In genomic region chr6:30672445-30673253, GRCh38 we compare ENCODE assay signal across 8 cellular contexts. TPM values are rescaled to one million over a fixed set of nuclear protein-coding genes. Genes with fewer than 3 reads are reported as not detected.
A peak's percentile ranks its signal among the peaks of the same experiment; 100 is the strongest.
DNase-seq lines count a peak whose midpoint lies in the region; ATAC-seq and TF ChIP-seq lines count a peak whose summit lies in the region.

Gene DHX16 (minus strand): TSS chr6:30673006. CDS start chr6:30672841, 165 bp downstream.

- H3K9me3 Mint-ChIP-seq in activated naive CD8-positive, alpha-beta T cell (ENCODE audit: low read depth) = no peaks in the 10 kb centered on the region
- H3K9me3 Mint-ChIP-seq in glutamatergic neuron (ENCODE audit: unreplicated experiment) = peaks cover 7% of the 10 kb centered on the region

- H3K27me3 Mint-ChIP-seq in activated naive CD8-positive, alpha-beta T cell = no peaks in the 10 kb centered on the region
- peaks cover 4% of the 10 kb centered on the region for H3K27me3 Mint-ChIP-seq in glutamatergic neuron (ENCODE audit: unreplicated experiment)

- H3K4me1 ChIP-seq in osteoblast (ENCODE audit: insufficient read depth, low read length) (peaks cover 10% of the 10 kb centered on the region), thoracic aorta (ENCODE audit: control insufficient read depth in 1 of 2, low read depth in 2 of 2) (peaks cover 9 to 22% of the 10 kb centered on the region in 2 donors)

- peak within 1 kb of the TSS; percentile 83 for H3K4me3 Mint-ChIP-seq in activated naive CD8-positive, alpha-beta T cell
- H3K4me3 Mint-ChIP-seq in glutamatergic neuron (ENCODE audit: unreplicated experiment) = peak within 1 kb of the TSS; percentile 74

- H3K36me3 Mint-ChIP-seq in activated naive CD8-positive, alpha-beta T cell = peaks cover 7% of the 10 kb centered on the region
- H3K36me3 Mint-ChIP-seq in glutamatergic neuron (ENCODE audit: unreplicated experiment) = peaks cover 6% of the 10 kb centered on the region

- H3K36me3 ChIP-seq in osteoblast (ENCODE audit: insufficient read depth, low read length) (peaks cover 37% of the 10 kb centered on the region), thoracic aorta (peaks cover 31% of the 10 kb centered on the region)

- peaks cover 36% of the 10 kb centered on the region for H3K4me1 Mint-ChIP-seq in activated naive CD8-positive, alpha-beta T cell (ENCODE audit: low read depth)
- peaks cover 6% of the 10 kb centered on the region for H3K4me1 Mint-ChIP-seq in glutamatergic neuron (ENCODE audit: low read depth, unreplicated experiment)

- H3K4me3 ChIP-seq in osteoblast (ENCODE audit: insufficient read depth, low read length) (peak within 1 kb of the TSS; percentile 92), thoracic aorta (peak within 1 kb of the TSS; percentile 84)

- peak within 1 kb of the TSS; percentile 83 for H2AFZ ChIP-seq in osteoblast (ENCODE audit: low read length)

- H3K27me3 ChIP-seq in osteoblast (ENCODE audit: insufficient read depth, low read length) = no peaks in the 10 kb centered on the region
- no peaks in the 10 kb centered on the region for H3K27me3 ChIP-seq in thoracic aorta (replicated peaks; ENCODE audit: insufficient read depth)

- CTCF ChIA-PET in HEK293T (lab: Yijun Ruan, JAX) = interaction anchor here (0.7 to 1.5 kb wide), 10 partner anchors 9 to 415 kb away, joined by 3 to 7 read pairs (median 4); partner anchors contain the start of genes DDR1 and MDC1

- DNase-seq in GM03348 (ENCODE audit: low spot score) = peak; percentile 93
- peak; percentile 88 for DNase-seq in HEK293T (ENCODE audit: extremely low spot score)
- peak; percentile 89 for DNase-seq in NCI-H1092 (lab: John Stamatoyannopoulos, UW)
- DNase-seq in SKM-1 treated with dmso at 0.1 percent for 144 hours (lab: John Stamatoyannopoulos, UW; ENCODE audit: unreplicated experiment) = peak; percentile 92
- peak; percentile 95 for DNase-seq in glutamatergic neuron
- peak; percentile 95 for DNase-seq in osteoblast (ENCODE audit: insufficient read length, low spot score, missing footprints)
- DNase-seq in thoracic aorta (ENCODE audit: low spot score) = peak; percentile 91

- H3K27ac ChIP-seq in osteoblast (ENCODE audit: low read depth, low read length) (peak within 1 kb of the TSS; percentile 70), thoracic aorta (peak within 1 kb of the TSS; percentile 61 to 69)

- peak; percentile 62 for ATAC-seq in thoracic aorta (ENCODE audit: insufficient number of reproducible peaks, low FRiP score, low read depth)

- peaks cover 22% of the 10 kb centered on the region for H4K20me1 ChIP-seq in osteoblast (ENCODE audit: insufficient read depth, low read length)

- POLR2A ChIA-PET in HEK293T (lab: Yijun Ruan, JAX) = interaction anchor here (0.6 to 2.3 kb wide), 18 partner anchors 8 to 191 kb away, joined by 3 to 11 read pairs (median 4); partner anchors contain the start of genes ATAT1, MDC1, MRPS18B and NRM

- H3K27ac Mint-ChIP-seq in activated naive CD8-positive, alpha-beta T cell = peak within 1 kb of the TSS; percentile 79
- peak within 1 kb of the TSS; percentile 48 for H3K27ac Mint-ChIP-seq in glutamatergic neuron (ENCODE audit: unreplicated experiment)

- peaks cover 43% of the 10 kb centered on the region for H3K79me2 ChIP-seq in osteoblast (ENCODE audit: insufficient read depth, low read length)

- TF ChIP-seq CTCF in glutamatergic neuron (IDR thresholded peaks at IDR 0.05; ENCODE audit: partially characterized antibody, unreplicated experiment) (peak; percentile 85), osteoblast (IDR thresholded peaks at IDR 0.05; ENCODE audit: extremely low read depth, low read depth, low read length) (peak; percentile 99), thoracic aorta (IDR thresholded peaks at IDR 0.05) (peak; percentile 81)

- peak within 1 kb of the TSS; percentile 93 for H3K4me2 ChIP-seq in osteoblast (ENCODE audit: insufficient read depth, low read length)

- H3K9me3 ChIP-seq in osteoblast (ENCODE audit: low read depth, low read length) (no peaks in the 10 kb centered on the region), thoracic aorta (no peaks in the 10 kb centered on the region)

TF ChIP-seq in HEK293T, 16 proteins besides CTCF, POLR2A, EP300 and RAD21:
- TF ChIP-seq ELF4 (IDR thresholded peaks at IDR 0.05) = peak; percentile 60
- TF ChIP-seq NFRKB (IDR thresholded peaks at IDR 0.05) = no peak

RNA-seq across cellular contexts. Expression of gene DHX16, which starts in this region (rescaled TPM):
- 26.9 TPM for total RNA-seq in glutamatergic neuron (ENCODE audit: unreplicated experiment)
- total RNA-seq in osteoblast = 25.6 and 26.1 TPM in 2 replicates
- total RNA-seq in thoracic aorta = 10 to 100 TPM; 27.4 to 55.2 TPM

Comparison
In these comparisons a context has a peak if more than half of its experiments do, and no peak if none do; other contexts are left out.
1. Peak in every context shown above with its lines: DNase-seq, ATAC-seq, H3K4me3 ChIP-seq and H3K27ac ChIP-seq.